24 cellular contexts compared by ENCODE assay signal in genomic region chr15:27589260-27589659, GRCh38.
DNase-seq lines count a peak whose midpoint lies in the region; ATAC-seq and TF ChIP-seq lines count a peak whose summit lies in the region.
"Had no signal": no experiment of that assay in that cellular context is flagged by ENCODE, and none has a peak within 500 bp of the region (broad histone marks: within the 10 kb centered on the region; RNA-seq: fewer than 3 reads in every experiment).

No MANE protein-coding gene starts in this region.

- no peaks in the 10 kb centered on the region for H3K9me2 ChIP-seq in SU-DHL-6 (replicated peaks; ENCODE audit: insufficient read depth, low read length)

- H3K27me3 ChIP-seq in KMS-11 (ENCODE audit: insufficient read depth, low read depth) (no peaks in the 10 kb centered on the region), SU-DHL-6 (ENCODE audit: low read length) (no peaks in the 10 kb centered on the region)
- H3K27me3 ChIP-seq: adrenal gland, cardiac muscle cell, foreskin keratinocyte, MG63, right lobe of liver, tibial artery had no signal

- no peak overlapping the region for H3K9ac ChIP-seq in KMS-11
- H3K9ac ChIP-seq in SU-DHL-6 (ENCODE audit: low read length): no peak overlapping the region

- DNase-seq in DMS 273 (lab: John Stamatoyannopoulos, UW; ENCODE audit: unreplicated experiment): peak; percentile 69
- DNase-seq in NCI-H510A (lab: John Stamatoyannopoulos, UW): peak; percentile 32
- no peak for DNase-seq in posterior vena cava (ENCODE audit: low spot score)
- no peak for DNase-seq in activated CD4-positive, alpha-beta T cell treated with anti-CD3 and anti-CD28 coated beads for 48 hours
- DNase-seq: activated CD4-positive, alpha-beta T cell treated with anti-CD3 and anti-CD28 coated beads, Interleukin-2, amount 50 U/mL, for 1 hour; activated CD8-positive, alpha-beta memory T cell treated with anti-CD3 and anti-CD28 coated beads, Interleukin-2, amount 50 U/mL, for 48 hours; activated effector memory CD4-positive, alpha-beta T cell treated with anti-CD3 and anti-CD28 coated beads, Interleukin-2, amount 50 U/mL, for 16 hours; adrenal gland; dermis blood vessel endothelial cell; foreskin keratinocyte; MG63; naive B cell; NCI-H226; right lobe of liver; SIG-M5; stimulated activated naive B cell treated with anti-CD40 and anti-IgM and Interleukin-4, amounts not matched to agents 10 μg/mL and 1 μg/mL and 100 μg/mL, for 72 hours; T-helper 1 cell; tibial artery had no signal

- H3K4me2 ChIP-seq in KMS-11: peak overlapping the region; percentile 72
- H3K4me2 ChIP-seq in SU-DHL-6 (ENCODE audit: low read depth, low read length, poor library complexity, severe bottlenecking): peak overlapping the region; percentile 35

- H3K27ac ChIP-seq in KMS-11 (no peak overlapping the region), SU-DHL-6 (ENCODE audit: low read depth, low read length) (no peak overlapping the region)
- H3K27ac ChIP-seq: adrenal gland, cardiac muscle cell, foreskin keratinocyte, right lobe of liver, tibial artery had no signal

- H3K4me1 ChIP-seq in KMS-11 (ENCODE audit: low read depth, poor library complexity, severe bottlenecking): peaks cover 24% of the 10 kb centered on the region
- H3K4me1 ChIP-seq: adrenal gland, foreskin keratinocyte, right lobe of liver, tibial artery had no signal

- TF ChIP-seq CTCF in KMS-11 (conservative IDR thresholded peaks at IDR 0.05; ENCODE audit: low read depth, low read length) (no peak), SU-DHL-6 (IDR thresholded peaks at IDR 0.05; ENCODE audit: insufficient read depth, low read length, poor library complexity, severe bottlenecking) (no peak)

- no peaks in the 10 kb centered on the region for H3K79me2 ChIP-seq in KMS-11 (ENCODE audit: insufficient read depth, low read depth)
- H3K79me2 ChIP-seq in SU-DHL-6 (ENCODE audit: insufficient read depth, low read length): no peaks in the 10 kb centered on the region

- no peak overlapping the region for H3K4me3 ChIP-seq in KMS-11 (IDR thresholded peaks at IDR 0.05; ENCODE audit: insufficient read depth, low read depth, low read length)
- no peak overlapping the region for H3K4me3 ChIP-seq in SU-DHL-6 (ENCODE audit: insufficient read depth, low read length, poor library complexity, severe bottlenecking)
- H3K4me3 ChIP-seq: adrenal gland, cardiac muscle cell, MG63, right lobe of liver, tibial artery had no signal

- H2AFZ ChIP-seq in KMS-11 (ENCODE audit: low read depth): peak overlapping the region; percentile 32; the same call in 1 of the 2 replicates
- no peak overlapping the region for H2AFZ ChIP-seq in SU-DHL-6 (ENCODE audit: low read depth, low read length, severe bottlenecking)

- H3K9me3 ChIP-seq in SU-DHL-6 (ENCODE audit: insufficient read depth, low read length): no peaks in the 10 kb centered on the region
- H3K9me3 ChIP-seq: adrenal gland, MG63, right lobe of liver, tibial artery had no signal

- intact Hi-C loops in posterior vena cava (cut with DNase I): no loop called here

- no peaks in the 10 kb centered on the region for H3K36me3 ChIP-seq in KMS-11 (ENCODE audit: insufficient read depth)
- H3K36me3 ChIP-seq in SU-DHL-6 (ENCODE audit: low read length): no peaks in the 10 kb centered on the region
- H3K36me3 ChIP-seq: adrenal gland, cardiac muscle cell, MG63, right lobe of liver, tibial artery had no signal

- no peaks in the 10 kb centered on the region for H4K20me1 ChIP-seq in KMS-11 (ENCODE audit: insufficient read depth)
- H4K20me1 ChIP-seq in SU-DHL-6 (ENCODE audit: low read depth, low read length): no peaks in the 10 kb centered on the region

- ATAC-seq in GM21529 (IDR thresholded peaks at IDR 0.05; ENCODE audit: unreplicated experiment) (no peak), HG02588 (IDR thresholded peaks at IDR 0.05; ENCODE audit: unreplicated experiment) (no peak)
- ATAC-seq: foreskin keratinocyte; HCT116; right lobe of liver; stimulated activated naive B cell treated with anti-CD40 and anti-IgM and Interleukin-4, amounts not matched to agents 10 μg/mL and 1 μg/mL and 100 μg/mL, for 72 hours had no signal

- H3F3A ChIP-seq in SU-DHL-6 (ENCODE audit: insufficient read depth): no peaks in the 10 kb centered on the region

Comparison
In these comparisons a context has a peak if more than half of its experiments do, and no peak if none do; other contexts are left out.
1. DNase-seq: peak in DMS 273 (single experiment) and NCI-H510A (single experiment); none in posterior vena cava (single experiment) and activated CD4-positive, alpha-beta T cell treated with anti-CD3 and anti-CD28 coated beads for 48 hours (single experiment).